Comparison of ENCODE assay signal across 4 cellular contexts in genomic region chr13:20304061-20304460, GRCh38.
DNase-seq lines count a peak whose midpoint lies in the region; TF ChIP-seq lines count a peak whose summit lies in the region.
"Not testable (repeated sequence)": the region's sequence is repeated elsewhere in the genome, so short reads cannot be mapped to it uniquely, and the experiment has no call there.

No MANE protein-coding gene starts in this region.

- WGBS in mammary epithelial cell (ENCODE audit: low coverage, missing lambda C conversion rate): 93% methylated on average over 3 of the region's 4 CpGs
- WGBS in esophagus muscularis mucosa: 93% methylated on average over 4 of the region's 4 CpGs

- intact Hi-C loops in mammary epithelial cell (cut with micrococcal nuclease); esophagus muscularis mucosa (cut with DNase I); posterior vena cava (cut with DNase I): not testable (repeated sequence)

- DNase-seq in SK-N-MC (ENCODE audit: low read depth, low spot score); mammary epithelial cell: not testable (repeated sequence)
- DNase-seq in esophagus muscularis mucosa (ENCODE audit: extremely low spot score) (peak; percentile 74), posterior vena cava (ENCODE audit: low spot score) (peak; percentile 55)

- dilution Hi-C loops in mammary epithelial cell (cut with HindIII; ENCODE audit: low sequenced_read_pairs): not testable (repeated sequence)

- not testable (repeated sequence) for H3K79me2 ChIP-seq in mammary epithelial cell (ENCODE audit: insufficient read depth, low read length)

- not testable (repeated sequence) for TF ChIP-seq CTCF in mammary epithelial cell (conservative IDR thresholded peaks at IDR 0.05 in 1 of 2, IDR thresholded peaks at IDR 0.05 in 1 of 2; ENCODE audit: extremely low read depth in 1 of 2, insufficient read depth in 1 of 2, low read depth in 1 of 2, low read length in 2 of 2); esophagus muscularis mucosa (IDR thresholded peaks at IDR 0.05)

- not testable (repeated sequence) for H3K36me3 ChIP-seq in SK-N-MC (ENCODE audit: insufficient read depth, low read length); mammary epithelial cell (ENCODE audit: insufficient read depth, low read length); esophagus muscularis mucosa

- not testable (repeated sequence) for H2AFZ ChIP-seq in mammary epithelial cell (ENCODE audit: low read depth, low read length)

- H3K9me3 ChIP-seq in SK-N-MC (ENCODE audit: low read depth, low read length); mammary epithelial cell (replicated peaks; ENCODE audit: insufficient read depth, low read length): not testable (repeated sequence)
- H3K9me3 ChIP-seq in esophagus muscularis mucosa: peaks cover 0 to 18% (median 7%) of the 10 kb centered on the region in 4 donors

- not testable (repeated sequence) for H3K27ac ChIP-seq in SK-N-MC; mammary epithelial cell (ENCODE audit: insufficient read depth, low read depth, low read length); esophagus muscularis mucosa (replicated peaks in 1 of 4)

- not testable (repeated sequence) for BruUV-seq in mammary epithelial cell (replicated peaks; lab: Mats Ljungman, UMichigan)

- not testable (repeated sequence) for H3K27me3 ChIP-seq in mammary epithelial cell (ENCODE audit: insufficient read depth, low read length)
- peaks cover 0 to 39% (median 10%) of the 10 kb centered on the region in 4 donors for H3K27me3 ChIP-seq in esophagus muscularis mucosa

- TF ChIP-seq POLR2A in esophagus muscularis mucosa (IDR thresholded peaks at IDR 0.05; ENCODE audit: low read depth): not testable (repeated sequence)

- TF ChIP-seq EP300 in esophagus muscularis mucosa (IDR thresholded peaks at IDR 0.05): not testable (repeated sequence)

- CTCF ChIA-PET in mammary epithelial cell (lab: Charles Lee; ENCODE audit: low non-redundant PET): not testable (repeated sequence)

- peak overlapping the region; percentile 32; the same call in 1 of the 2 replicates for H3K4me3 ChIP-seq in SK-N-MC
- H3K4me3 ChIP-seq in mammary epithelial cell (replicated peaks in 1 of 3; ENCODE audit: insufficient read depth in 1 of 3, low read depth in 2 of 3, low read length in 3 of 3); esophagus muscularis mucosa: not testable (repeated sequence)

- H3K9ac ChIP-seq in SK-N-MC (ENCODE audit: insufficient read length); mammary epithelial cell (ENCODE audit: insufficient read depth, low read length): not testable (repeated sequence)

- in situ Hi-C loops in mammary epithelial cell (cut with MboI; ENCODE audit: low sequenced_read_pairs in 2 of 2): not testable (repeated sequence)

- peak overlapping the region; percentile 43 for H3K4me2 ChIP-seq in mammary epithelial cell (ENCODE audit: insufficient read depth, low read depth, low read length)

- peaks cover 14% of the 10 kb centered on the region for H3K4me1 ChIP-seq in mammary epithelial cell (ENCODE audit: insufficient read depth, low read length)
- not testable (repeated sequence) for H3K4me1 ChIP-seq in esophagus muscularis mucosa

- not testable (repeated sequence) for H4K20me1 ChIP-seq in mammary epithelial cell (ENCODE audit: insufficient read depth, low read length)
